In genomic region chr11:6603287-6604080, GRCh38 we compare ENCODE assay signal across 8 cellular contexts. TPM values are rescaled to one million over a fixed set of nuclear protein-coding genes. Genes with fewer than 3 reads are reported as not detected.
A peak's percentile ranks its signal among the peaks of the same experiment; 100 is the strongest.
DNase-seq lines count a peak whose midpoint lies in the region; ATAC-seq and TF ChIP-seq lines count a peak whose summit lies in the region.

Gene ILK (plus strand): TSS chr11:6603774. CDS start chr11:6604272, 498 bp downstream.
Gene RRP8 (minus strand): TSS chr11:6603616. CDS start chr11:6603502, 114 bp downstream.

- intact Hi-C loops in right lobe of liver (cut with DNase I) = no loop called here

- peak; percentile 70 for ATAC-seq in GM19351 (IDR thresholded peaks at IDR 0.05; ENCODE audit: unreplicated experiment)
- peak; percentile 51 for ATAC-seq in HG03469 (IDR thresholded peaks at IDR 0.05; ENCODE audit: unreplicated experiment)
- peak; percentile 79 to 92 (median 92) for ATAC-seq in right lobe of liver

- H3K4me3 ChIP-seq in right lobe of liver = peak within 1 kb of the TSS; percentile 73 to 89 (median 77)

- peaks cover 0 to 58% (median 21%) of the 10 kb centered on the region in 4 donors for H3K4me1 ChIP-seq in right lobe of liver

- H3K27ac ChIP-seq in C4-2B (peak within 1 kb of the TSS; percentile 85), right lobe of liver (peak within 1 kb of the TSS; percentile 84 to 91 (median 89))

- H3K36me3 ChIP-seq in right lobe of liver = peaks cover 0 to 39% (median 13%) of the 10 kb centered on the region in 4 donors

- H3K27me3 ChIP-seq in right lobe of liver = no peaks in the 10 kb centered on the region

- H3K9me3 ChIP-seq in right lobe of liver = no peaks in the 10 kb centered on the region

- 0% methylated on average over 22 of the region's 72 CpGs for WGBS in right lobe of liver (ENCODE audit: insufficient coverage, low coverage, low lambda C conversion rate, missing lambda C conversion rate)

- TF ChIP-seq CTCF in C4-2B (conservative IDR thresholded peaks at IDR 0.05) = peak; percentile 9; the same call in 1 of the 2 replicates
- peak in 2 of 4 donors; percentile 18 to 26 for TF ChIP-seq CTCF in right lobe of liver (IDR thresholded peaks at IDR 0.05)

- DNase-seq in NCI-H748 (lab: John Stamatoyannopoulos, UW; ENCODE audit: unreplicated experiment) (peak; percentile 87), dermis microvascular lymphatic vessel endothelial cell (ENCODE audit: low read depth in 2 of 2) (peak; percentile 76 to 95), right lobe of liver (peak; percentile 94 to 95 (median 94))
- peak; percentile 71 to 75 for DNase-seq in activated CD4-positive, alpha-beta T cell treated with anti-CD3 and anti-CD28 coated beads, Interleukin-2, amount 50 U/mL, for 4 hours
- DNase-seq in stimulated activated CD4-positive, alpha-beta T cell treated with anti-CD3 and anti-CD28 coated beads, Interleukin-4, amount 100 ng/mL, for 24 hours = peak; percentile 88

- TF ChIP-seq POLR2A in right lobe of liver (IDR thresholded peaks at IDR 0.05) = peak; percentile 88

RNA-seq across cellular contexts. Expression of gene ILK, which starts in this region (rescaled TPM):
- total RNA-seq in dermis microvascular lymphatic vessel endothelial cell (111 and 145 TPM in 2 replicates), right lobe of liver (10 to 100 TPM; 33.4 to 79.9 (median 55.0) TPM)

RNA-seq across cellular contexts. Expression of gene RRP8, which starts in this region (rescaled TPM):
- total RNA-seq in dermis microvascular lymphatic vessel endothelial cell (8.1 and 9.2 TPM in 2 replicates), right lobe of liver (10 to 100 TPM; 11.3 to 17.1 (median 14.2) TPM)

Comparison
In these comparisons a context has a peak if more than half of its experiments do, and no peak if none do; other contexts are left out.
1. Peak in every context shown above with its lines: DNase-seq, ATAC-seq, H3K4me3 ChIP-seq and H3K27ac ChIP-seq.